ENCODE assay signal across 8 cellular contexts in genomic region chrX:38220024-38220935, GRCh38. TPM values are rescaled to one million over a fixed set of nuclear protein-coding genes. Genes with fewer than 3 reads are reported as not detected.
DNase-seq lines count a peak whose midpoint lies in the region; ATAC-seq, FAIRE-seq and TF ChIP-seq lines count a peak whose summit lies in the region.

SRPX (minus strand) TSS chrX:38220871; CDS start chrX:38220792, 79 bp downstream.

- H3K9ac ChIP-seq in NT2/D1 (ENCODE audit: insufficient read length, low read depth): peak within 1 kb of the TSS; percentile 66

- TF ChIP-seq POLR2A in stomach (IDR thresholded peaks at IDR 0.05): no peak

- 0 to 48% (median 5%) methylated on average over 26 to 64 of the region's 66 CpGs for WGBS in stomach, 5 donors

- ATAC-seq in left colon (peak; percentile 72), HG03378 (IDR thresholded peaks at IDR 0.05; ENCODE audit: unreplicated experiment) (no peak)

- intact Hi-C loops in left colon (cut with DNase I, micrococcal nuclease): no loop called here
- intact Hi-C loops in stomach (cut with DNase I; ENCODE audit: low total_unique reads): no loop called here

- POLR2A ChIA-PET in HEK293 (lab: Yijun Ruan, JAX): no interaction called here

- H3K27ac ChIP-seq in HEK293 (ENCODE audit: extremely low read depth, low read depth, low read length) (peak within 1 kb of the TSS; percentile 38; the same call in 1 of the 2 replicates), stomach (peak within 1 kb of the TSS in 4 of 5 donors; percentile 29 to 70 (median 50))

- peaks cover under 1% of the 10 kb centered on the region for H3K4me1 ChIP-seq in HEK293 (ENCODE audit: control insufficient read depth, insufficient read depth, low read length)
- no peaks in the 10 kb centered on the region for H3K4me1 ChIP-seq in NT2/D1 (ENCODE audit: insufficient read depth, insufficient read length)
- peaks cover 0 to 9% (median 7%) of the 10 kb centered on the region in 4 donors for H3K4me1 ChIP-seq in stomach

- H3K9me3 ChIP-seq in HEK293 (ENCODE audit: control insufficient read depth, insufficient read depth, low read depth, low read length) (no peaks in the 10 kb centered on the region), NT2/D1 (ENCODE audit: insufficient read depth, low read length) (no peaks in the 10 kb centered on the region), stomach (no peaks in the 10 kb centered on the region)

- H3K27me3 ChIP-seq in NT2/D1 (ENCODE audit: insufficient read depth, insufficient read length) (peaks cover 21% of the 10 kb centered on the region), bronchial epithelial cell (ENCODE audit: control insufficient read depth, insufficient read depth, low read length) (no peaks in the 10 kb centered on the region), stomach (peaks cover 0 to 31% (median 25%) of the 10 kb centered on the region in 3 donors)

- no peak for TF ChIP-seq EP300 in stomach (IDR thresholded peaks at IDR 0.05)

- CTCF ChIA-PET in HEK293 (lab: Yijun Ruan, JAX): interaction anchor here (0.5 to 2.2 kb wide), 13 partner anchors 9 to 763 kb away, joined by 3 to 20 read pairs (median 4); partner anchors contain the start of gene RPGR

- H3K4me3 ChIP-seq in HEK293 (ENCODE audit: low read depth, low read length) (peak within 1 kb of the TSS; percentile 42), NT2/D1 (ENCODE audit: insufficient read length, low read depth) (peak within 1 kb of the TSS; percentile 54), bronchial epithelial cell (ENCODE audit: low read depth, low read length) (peak within 1 kb of the TSS; percentile 47), stomach (peak within 1 kb of the TSS; percentile 41 to 58 (median 52))

- TF ChIP-seq CTCF in HEK293 (tag by site-specific recombination; IDR thresholded peaks at IDR 0.05) (peak; percentile 66), bronchial epithelial cell (IDR thresholded peaks at IDR 0.05; ENCODE audit: insufficient read depth, low read length, severe bottlenecking) (peak; percentile 35), stomach (IDR thresholded peaks at IDR 0.05) (peak in 1 of 7 experiments; percentile 15)

- DNase-seq in DMS 273 (lab: John Stamatoyannopoulos, UW; ENCODE audit: unreplicated experiment) (peak; percentile 91), NT2/D1 (ENCODE audit: low read depth, low spot score) (no peak), bronchial epithelial cell (ENCODE audit: low read depth) (peak; percentile 17), left colon (peak; percentile 31 to 33), stomach (peak; percentile 29), activated gamma-delta T cell treated with Interleukin-2 at 50 U/mL for 16 hours (no peak)

- FAIRE-seq in bronchial epithelial cell (lab: Jason Lieb, UNC): no peak

- no peaks in the 10 kb centered on the region for H3K36me3 ChIP-seq in HEK293 (ENCODE audit: control insufficient read depth in 2 of 2, insufficient read depth in 1 of 2, low read length in 2 of 2)
- no peaks in the 10 kb centered on the region for H3K36me3 ChIP-seq in NT2/D1 (ENCODE audit: insufficient read depth, insufficient read length, low read length)
- H3K36me3 ChIP-seq in bronchial epithelial cell (ENCODE audit: control insufficient read depth, insufficient read depth, low read length): no peaks in the 10 kb centered on the region
- H3K36me3 ChIP-seq in stomach: no peaks in the 10 kb centered on the region

TF ChIP-seq in HEK293, 187 proteins besides CTCF, POLR2A, EP300 and RAD21 (continues in another document):
- TF ChIP-seq SP3 (tag by site-specific recombination; IDR thresholded peaks at IDR 0.05) (peak; percentile 38), ZNF701 (tag by site-specific recombination; IDR thresholded peaks at IDR 0.05) (no peak), ZFHX2 (tag by site-specific recombination; conservative IDR thresholded peaks at IDR 0.05) (peak; percentile 68; the same call in 1 of the 2 replicates), ZNF530 (tag by site-specific recombination; IDR thresholded peaks at IDR 0.05; ENCODE audit: low read depth) (no peak), PBX3 (CRISPR knock-in tag; IDR thresholded peaks at IDR 0.05) (0 out of 2 replicates have a peak, but pooled peaks have one; percentile 6), BCL6B (tag by site-specific recombination; IDR thresholded peaks at IDR 0.05) (peak; percentile 56; the same call in 1 of the 2 replicates), GLIS1 (tag by site-specific recombination; IDR thresholded peaks at IDR 0.05) (peak; percentile 38; the same call in 1 of the 2 replicates), ZNF404 (tag by site-specific recombination; IDR thresholded peaks at IDR 0.05) (no peak), ZBTB8A (tag by site-specific recombination; IDR thresholded peaks at IDR 0.05) (peak; percentile 63), MZF1 (tag by site-specific recombination; IDR thresholded peaks at IDR 0.05; ENCODE audit: borderline replicate concordance) (no peak), ZIC2 (tag by site-specific recombination; IDR thresholded peaks at IDR 0.05) (peak; percentile 77), PATZ1 (tag by site-specific recombination; IDR thresholded peaks at IDR 0.05) (peak; percentile 53), ZNF140 (tag by site-specific recombination; IDR thresholded peaks at IDR 0.05) (no peak), KLF1 (tag by site-specific recombination; IDR thresholded peaks at IDR 0.05) (peak; percentile 23; the same call in 1 of the 2 replicates), TSHZ1 (tag by site-specific recombination; IDR thresholded peaks at IDR 0.05; ENCODE audit: borderline replicate concordance) (no peak), ZBTB20 (tag by site-specific recombination; IDR thresholded peaks at IDR 0.05) (peak; percentile 65; the same call in 1 of the 2 replicates)

RNA-seq across cellular contexts. Expression of gene SRPX, which starts in this region (rescaled TPM):
- total RNA-seq in bronchial epithelial cell: 2.4 and 3.7 TPM in 2 replicates
- total RNA-seq in left colon: 10 to 100 TPM; 11.9 to 26.0 TPM
- 10 to 100 TPM in 4 of 5 donors, 1 to 10 TPM in 1; 8.9 to 70.7 (median 36.2) TPM for total RNA-seq in stomach
- polyA plus RNA-seq in stomach: 10 to 100 TPM; 21.2 to 59.0 (median 33.1) TPM

Comparison
In these comparisons a context has a peak if more than half of its experiments do, and no peak if none do; other contexts are left out.
1. DNase-seq: peak in DMS 273 (single experiment), bronchial epithelial cell (single experiment), left colon (2 of 2) and stomach (single experiment); none in NT2/D1 (single experiment) and activated gamma-delta T cell treated with Interleukin-2 at 50 U/mL for 16 hours (single experiment).
2. Peak in every context shown above with its lines, with median percentiles within 50 percentile points of each other: H3K4me3 ChIP-seq.